16 cellular contexts compared by ENCODE assay signal in genomic region chr6:46719099-46719498, GRCh38. TPM values are rescaled to one million over a fixed set of nuclear protein-coding genes. Genes with fewer than 3 reads are reported as not detected.
DNase-seq lines count a peak whose midpoint lies in the region; ATAC-seq and TF ChIP-seq lines count a peak whose summit lies in the region.
"Had no signal": no experiment of that assay in that cellular context is flagged by ENCODE, and none has a peak within 500 bp of the region (broad histone marks: within the 10 kb centered on the region; RNA-seq: fewer than 3 reads in every experiment).

No MANE protein-coding gene starts in this region.

- peak; percentile 12 for DNase-seq in DMS79 treated with DMSO at 0.1 percent for 48 hours (lab: John Stamatoyannopoulos, UW)
- DNase-seq in LoVo (ENCODE audit: low spot score), result peak; percentile 41
- DNase-seq in choroid plexus epithelial cell (ENCODE audit: low read depth), result peak; percentile 34
- DNase-seq in myocyte (ENCODE audit: low read depth), result peak; percentile 41
- no peak for DNase-seq in effector memory CD8-positive, alpha-beta T cell
- DNase-seq in islet precursor cell, result no peak
- DNase-seq: kidney, naive B cell, NCI-H187 treated with DMSO at 0.1 percent for 48 hours, NCI-H748 treated with DMSO at 0.1 percent for 48 hours, right cardiac atrium, substantia nigra had no signal

- H3K4me1 Mint-ChIP-seq in effector memory CD8-positive, alpha-beta T cell (ENCODE audit: low read depth in 2 of 2), result peaks cover 2 to 3% of the 10 kb centered on the region in 2 donors
- H3K4me1 Mint-ChIP-seq: naive B cell had no signal

- H3K4me3 ChIP-seq in choroid plexus epithelial cell (ENCODE audit: low read depth, low read length), result no peak overlapping the region
- H3K4me3 ChIP-seq: SJSA1 had no signal

- no peak overlapping the region for H3K27ac Mint-ChIP-seq in effector memory CD8-positive, alpha-beta T cell
- H3K27ac Mint-ChIP-seq: dendritic cell treated with granulocyte-macrophage colony-stimulating factor and Interleukin-4, amounts not matched to agents 40 ng/mL and 50 ng/mL, for 4 days; naive B cell had no signal

- no peak for TF ChIP-seq CTCF in choroid plexus epithelial cell (conservative IDR thresholded peaks at IDR 0.05; ENCODE audit: low read depth, low read length)

- H3K36me3 Mint-ChIP-seq in effector memory CD8-positive, alpha-beta T cell (ENCODE audit: insufficient read depth), result no peaks in the 10 kb centered on the region
- H3K36me3 Mint-ChIP-seq: naive B cell had no signal

- H3K27me3 Mint-ChIP-seq in effector memory CD8-positive, alpha-beta T cell, result peaks cover 32 to 34% of the 10 kb centered on the region in 2 donors
- H3K27me3 Mint-ChIP-seq: dendritic cell treated with granulocyte-macrophage colony-stimulating factor and Interleukin-4, amounts not matched to agents 40 ng/mL and 50 ng/mL, for 4 days had no signal

- H3K4me3 Mint-ChIP-seq in effector memory CD8-positive, alpha-beta T cell, result no peak overlapping the region
- H3K4me3 Mint-ChIP-seq: dendritic cell treated with granulocyte-macrophage colony-stimulating factor and Interleukin-4, amounts not matched to agents 40 ng/mL and 50 ng/mL, for 4 days; naive B cell had no signal

- ATAC-seq in effector memory CD8-positive, alpha-beta T cell (replicated peaks), result no peak
- ATAC-seq in HG03378 (IDR thresholded peaks at IDR 0.05; ENCODE audit: unreplicated experiment), result no peak
- ATAC-seq in HG02884 (IDR thresholded peaks at IDR 0.05; ENCODE audit: unreplicated experiment), result no peak
- ATAC-seq: right cardiac atrium had no signal

- no peaks in the 10 kb centered on the region for H3K9me3 Mint-ChIP-seq in effector memory CD8-positive, alpha-beta T cell
- H3K9me3 Mint-ChIP-seq: dendritic cell treated with granulocyte-macrophage colony-stimulating factor and Interleukin-4, amounts not matched to agents 40 ng/mL and 50 ng/mL, for 4 days had no signal

RNA-seq across cellular contexts. Expression of gene PLA2G7, which starts 16.1 kb away (rescaled TPM):
- total RNA-seq in myocyte, result not detected in 2 replicates
- not detected for polyA plus RNA-seq in myocyte (2012)
- total RNA-seq: SJSA1 had no signal

RNA-seq across cellular contexts. Expression of gene ANKRD66, which starts 27.6 kb away (rescaled TPM):
- not detected in 2 replicates for total RNA-seq in myocyte
- polyA plus RNA-seq in myocyte (2012), result not detected
- total RNA-seq: kidney, right cardiac atrium, SJSA1 had no signal
- polyA plus RNA-seq: right cardiac atrium had no signal

RNA-seq across cellular contexts. Expression of gene TDRD6, which starts 31.4 kb away (rescaled TPM):
- total RNA-seq in myocyte, result 0.03 TPM in 1 of 2 replicates, not detected in the other
- polyA plus RNA-seq in myocyte (2012), result 0.05 TPM
- total RNA-seq: SJSA1 had no signal

Comparison
In these comparisons a context has a peak if more than half of its experiments do, and no peak if none do; other contexts are left out.
1. DNase-seq: peak in DMS79 treated with DMSO at 0.1 percent for 48 hours (single experiment), LoVo (single experiment), choroid plexus epithelial cell (single experiment) and myocyte (single experiment); none in effector memory CD8-positive, alpha-beta T cell (0 of 3) and islet precursor cell (single experiment).